In genomic region chr11:65487467-65488272, GRCh38 we compare ENCODE assay signal across 8 cellular contexts. TPM values are rescaled to one million over a fixed set of nuclear protein-coding genes. Genes with fewer than 3 reads are reported as not detected.
A peak's percentile ranks its signal among the peaks of the same experiment; 100 is the strongest.
DNase-seq lines count a peak whose midpoint lies in the region; ATAC-seq and TF ChIP-seq lines count a peak whose summit lies in the region.

No MANE protein-coding gene starts in this region.

- no peaks in the 10 kb centered on the region for H3K27me3 ChIP-seq in Peyer's patch
- no peaks in the 10 kb centered on the region for H3K27me3 ChIP-seq in iPS-20b (ENCODE audit: insufficient read depth, low read length)

- TF ChIP-seq POLR2A in Peyer's patch (IDR thresholded peaks at IDR 0.05): no peak

- H3K27ac ChIP-seq in Peyer's patch: peak overlapping the region; percentile 71 to 99 (median 83)
- H3K27ac ChIP-seq in iPS-20b (ENCODE audit: low read length): peak overlapping the region; percentile 91

- peak; percentile 93 for DNase-seq in AG20443 (ENCODE audit: low spot score)
- DNase-seq in LoVo (ENCODE audit: low spot score): peak; percentile 76
- DNase-seq in Peyer's patch: peak; percentile 79 to 96 (median 90)
- peak; percentile 100 for DNase-seq in cardiac fibroblast (ENCODE audit: low read depth in 2 of 2)
- peak; percentile 100 for DNase-seq in retinal pigment epithelial cell (ENCODE audit: low read depth)

- H3K4me3 ChIP-seq in Peyer's patch (peak overlapping the region in 1 of 4 donors; percentile 3), cardiac fibroblast (replicated peaks in 1 of 2; ENCODE audit: low read depth in 2 of 2, low read length in 2 of 2) (peak overlapping the region; percentile 6 to 21), iPS-20b (ENCODE audit: low read length) (peak overlapping the region; percentile 57), retinal pigment epithelial cell (ENCODE audit: low read length) (peak overlapping the region; percentile 2)

- TF ChIP-seq CTCF in Peyer's patch (IDR thresholded peaks at IDR 0.05) (no peak), cardiac fibroblast (IDR thresholded peaks at IDR 0.05; ENCODE audit: low read depth, low read length) (no peak), retinal pigment epithelial cell (conservative IDR thresholded peaks at IDR 0.05; ENCODE audit: low read depth, low read length) (no peak)

- ATAC-seq in GM18870 (IDR thresholded peaks at IDR 0.05; ENCODE audit: unreplicated experiment) (peak; percentile 66), GM21381 (IDR thresholded peaks at IDR 0.05; ENCODE audit: unreplicated experiment) (no peak)

- H3K9me3 ChIP-seq in Peyer's patch (no peaks in the 10 kb centered on the region), iPS-20b (ENCODE audit: insufficient read depth, low read depth, low read length) (no peaks in the 10 kb centered on the region)

- peaks cover 0 to 65% (median 36%) of the 10 kb centered on the region in 4 donors for H3K4me1 ChIP-seq in Peyer's patch
- H3K4me1 ChIP-seq in iPS-20b (ENCODE audit: insufficient read depth, low read length): peaks cover 55% of the 10 kb centered on the region

- H3K36me3 ChIP-seq in Peyer's patch: no peaks in the 10 kb centered on the region
- H3K36me3 ChIP-seq in iPS-20b (ENCODE audit: insufficient read depth, low read depth, low read length): no peaks in the 10 kb centered on the region

- peak overlapping the region; percentile 84; the same call in 1 of the 2 replicates for H3K9ac ChIP-seq in iPS-20b (ENCODE audit: low read depth, low read length)

RNA-seq across cellular contexts. Expression of gene MALAT1, which starts 11.2 kb away (rescaled TPM):
- total RNA-seq in Peyer's patch: over 10,000 TPM; 10,683 to 28,425 (median 19,356) TPM

RNA-seq across cellular contexts. Expression of gene SCYL1, which starts 37.2 kb away (rescaled TPM):
- total RNA-seq in Peyer's patch: 10 to 100 TPM; 73.4 to 88.1 (median 79.0) TPM
